ENCODE assay signal across 15 cellular contexts in the genomic region with DNA sequence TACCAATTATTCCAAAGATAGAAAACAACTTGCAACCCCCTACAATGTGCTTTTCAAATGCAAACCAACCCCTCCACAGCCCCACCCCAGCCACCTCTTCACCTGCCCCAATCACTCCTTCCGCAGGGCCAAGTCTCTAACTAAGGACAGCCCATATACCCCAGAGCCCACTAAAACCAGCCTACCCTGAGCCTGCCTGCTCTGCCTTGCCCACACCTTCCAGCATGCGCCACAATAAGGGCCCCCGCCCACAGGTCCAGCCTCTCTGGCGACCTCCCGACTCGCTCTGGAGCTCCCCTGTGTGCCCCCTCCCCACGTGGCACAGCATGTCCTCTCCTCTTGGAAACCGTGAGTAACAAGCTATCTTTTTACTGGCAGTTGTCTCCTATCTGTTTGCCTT. TPM values are rescaled to one million over a fixed set of nuclear protein-coding genes. Genes with fewer than 3 reads are reported as not detected.
A peak's percentile ranks its signal among the peaks of the same experiment; 100 is the strongest.
DNase-seq lines count a peak whose midpoint lies in the region; ATAC-seq and TF ChIP-seq lines count a peak whose summit lies in the region.
"Had no signal": no experiment of that assay in that cellular context is flagged by ENCODE, and none has a peak within 500 bp of the region (broad histone marks: within the 10 kb centered on the region; RNA-seq: fewer than 3 reads in every experiment).

No MANE protein-coding gene starts in this region.

- no peak for ATAC-seq in gastroesophageal sphincter
- no peak for ATAC-seq in thoracic aorta (ENCODE audit: insufficient number of reproducible peaks, low FRiP score, low read depth)
- ATAC-seq in HG03097 (IDR thresholded peaks at IDR 0.05; ENCODE audit: low FRiP score, unreplicated experiment), result no peak
- ATAC-seq in GM21381 (IDR thresholded peaks at IDR 0.05; ENCODE audit: unreplicated experiment), result no peak
- no peak for ATAC-seq in GM18861 (IDR thresholded peaks at IDR 0.05; ENCODE audit: unreplicated experiment)
- ATAC-seq: natural killer cell had no signal

- H3K4me1 ChIP-seq in HUES64 (ENCODE audit: insufficient read depth, low read length) (peaks cover 37% of the 10 kb centered on the region), gastroesophageal sphincter (peaks cover 0 to 41% (median 17%) of the 10 kb centered on the region in 3 donors), muscle layer of duodenum (ENCODE audit: control insufficient read depth in 1 of 2, insufficient read depth in 2 of 2, low read length in 2 of 2) (peaks cover 4 to 8% of the 10 kb centered on the region in 2 donors), thoracic aorta (ENCODE audit: control insufficient read depth in 1 of 2, low read depth in 2 of 2) (peaks cover 15 to 41% of the 10 kb centered on the region in 2 donors)
- H3K4me1 ChIP-seq: colonic mucosa had no signal

- peak overlapping the region; percentile 56 for H3K4me3 ChIP-seq in HUES64 (ENCODE audit: low read length)
- no peak overlapping the region for H3K4me3 ChIP-seq in gastroesophageal sphincter
- no peak overlapping the region for H3K4me3 ChIP-seq in muscle layer of duodenum (ENCODE audit: low read depth in 1 of 2, low read length in 2 of 2)
- H3K4me3 ChIP-seq in thoracic aorta, result peak overlapping the region; percentile 3
- H3K4me3 ChIP-seq: colonic mucosa had no signal

- TF ChIP-seq EP300 in gastroesophageal sphincter (IDR thresholded peaks at IDR 0.05), result no peak

- DNase-seq in thoracic aorta (ENCODE audit: low spot score) (no peak), putamen (ENCODE audit: low spot score) (no peak)
- DNase-seq: activated CD4-positive, alpha-beta T cell treated with anti-CD3 and anti-CD28 coated beads, Interleukin-2, amount 10 ng/mL, durations not matched to agents 24 days and 14 days; CD8-positive, alpha-beta memory T cell; colonic mucosa; natural killer cell; NCI-H1105; NCI-H2171 treated with DMSO at 0.1 percent for 48 hours had no signal

- no peaks in the 10 kb centered on the region; the same call in 1 of the 2 replicates for H3K9me3 ChIP-seq in HUES64 (ENCODE audit: insufficient read depth, low read depth, low read length)
- peaks cover 0 to 6% (median 0%) of the 10 kb centered on the region in 3 donors for H3K9me3 ChIP-seq in gastroesophageal sphincter
- H3K9me3 ChIP-seq in muscle layer of duodenum (ENCODE audit: control insufficient read depth in 1 of 2, low read length in 2 of 2), result no peaks in the 10 kb centered on the region
- no peaks in the 10 kb centered on the region for H3K9me3 ChIP-seq in thoracic aorta
- H3K9me3 ChIP-seq: colonic mucosa had no signal

- 3% methylated on average over 8 of the region's 8 CpGs for WGBS in HUES64
- 84 to 93% methylated on average over 7 to 8 of the region's 8 CpGs for WGBS in gastroesophageal sphincter (ENCODE audit: low coverage in 1 of 2), 2 donors

- TF ChIP-seq POLR2A in gastroesophageal sphincter (IDR thresholded peaks at IDR 0.05), result no peak

- H3K27me3 ChIP-seq in HUES64 (ENCODE audit: insufficient read depth, low read length) (peaks cover 11% of the 10 kb centered on the region), gastroesophageal sphincter (no peaks in the 10 kb centered on the region), muscle layer of duodenum (ENCODE audit: low read depth, low read length) (no peaks in the 10 kb centered on the region), thoracic aorta (replicated peaks; ENCODE audit: insufficient read depth) (no peaks in the 10 kb centered on the region)
- H3K27me3 ChIP-seq: colonic mucosa had no signal

- peak overlapping the region; percentile 68 for H3K9ac ChIP-seq in HUES64 (ENCODE audit: low read depth, low read length)
- H3K9ac ChIP-seq: KMS-11 had no signal

- peak overlapping the region; percentile 86 for H3K27ac ChIP-seq in HUES64 (ENCODE audit: low read depth, low read length)
- H3K27ac ChIP-seq in gastroesophageal sphincter, result peak overlapping the region in 3 of 4 donors; percentile 83 to 90 (median 85)
- H3K27ac ChIP-seq in muscle layer of duodenum (ENCODE audit: low read length), result peak overlapping the region; percentile 94
- peak overlapping the region; percentile 95 to 97 for H3K27ac ChIP-seq in thoracic aorta
- H3K27ac ChIP-seq: colonic mucosa, KMS-11 had no signal

- H3K36me3 ChIP-seq in HUES64 (ENCODE audit: insufficient read depth, low read length) (no peaks in the 10 kb centered on the region), gastroesophageal sphincter (no peaks in the 10 kb centered on the region), muscle layer of duodenum (ENCODE audit: control insufficient read depth in 1 of 2, insufficient read depth in 2 of 2, low read length in 2 of 2) (peaks cover 0 to 5% of the 10 kb centered on the region in 2 donors), thoracic aorta (no peaks in the 10 kb centered on the region)
- H3K36me3 ChIP-seq: colonic mucosa had no signal

- TF ChIP-seq CTCF in gastroesophageal sphincter (IDR thresholded peaks at IDR 0.05) (no peak), thoracic aorta (IDR thresholded peaks at IDR 0.05) (no peak)

RNA-seq across cellular contexts. Expression of a gene that starts 42.8 kb away (rescaled TPM):
- polyA plus RNA-seq in HUES64 (2013, experiment 1 of 2), result 1.7 TPM
- 2.0 TPM for polyA plus RNA-seq in HUES64 (2013, experiment 2 of 2)
- total RNA-seq in gastroesophageal sphincter (100 to 1,000 TPM in 1 of 4 donors, 10 to 100 TPM in 3; 16.8 to 189 (median 38.4) TPM), thoracic aorta (100 to 1,000 TPM; 163 to 634 TPM)
- total RNA-seq: activated CD4-positive, alpha-beta T cell treated with anti-CD3 and anti-CD28 coated beads, Interleukin-2, amount 10 ng/mL, durations not matched to agents 24 days and 14 days; CD8-positive, alpha-beta memory T cell; natural killer cell had no signal
- polyA plus RNA-seq: CD8-positive, alpha-beta memory T cell had no signal

Comparison
In these comparisons a context has a peak if more than half of its experiments do, and no peak if none do; other contexts are left out.
1. H3K4me3 ChIP-seq: peak in HUES64 (single experiment) and thoracic aorta (single experiment); none in gastroesophageal sphincter (0 of 2) and muscle layer of duodenum (0 of 2).
2. Peak in every context shown above with its lines, with median percentiles within 50 percentile points of each other: H3K27ac ChIP-seq.